ENCODE assay signal across 9 cellular contexts in genomic region chr17:17710728-17711541, GRCh38. TPM values are rescaled to one million over a fixed set of nuclear protein-coding genes. Genes with fewer than 3 reads are reported as not detected.
A peak's percentile ranks its signal among the peaks of the same experiment; 100 is the strongest.
DNase-seq lines count a peak whose midpoint lies in the region; ATAC-seq and TF ChIP-seq lines count a peak whose summit lies in the region.
"Had no signal": no experiment of that assay in that cellular context is flagged by ENCODE, and none has a peak within 500 bp of the region (broad histone marks: within the 10 kb centered on the region; RNA-seq: fewer than 3 reads in every experiment).

No MANE protein-coding gene starts in this region.

- H3K27me3 Mint-ChIP-seq in activated CD8-positive, alpha-beta T cell treated with anti-CD3 and anti-CD28 coated beads, Interleukin-2, amount 10 ng/mL, durations not matched to agents 7 days and 5 days (ENCODE audit: low read depth): no peaks in the 10 kb centered on the region

- TF ChIP-seq CTCF in fibroblast of mammary gland (conservative IDR thresholded peaks at IDR 0.05; ENCODE audit: control insufficient read depth, insufficient read depth, low read depth, low read length): no peak

- H3K4me3 Mint-ChIP-seq in activated CD8-positive, alpha-beta T cell treated with anti-CD3 and anti-CD28 coated beads, Interleukin-2, amount 10 ng/mL, durations not matched to agents 7 days and 5 days: no peak overlapping the region
- H3K4me3 Mint-ChIP-seq: activated naive CD4-positive, alpha-beta T cell treated with anti-CD3 and anti-CD28 coated beads for 36 hours had no signal

- H3K9me3 Mint-ChIP-seq in activated CD8-positive, alpha-beta T cell treated with anti-CD3 and anti-CD28 coated beads, Interleukin-2, amount 10 ng/mL, durations not matched to agents 7 days and 5 days (ENCODE audit: insufficient read depth): no peaks in the 10 kb centered on the region
- H3K9me3 Mint-ChIP-seq: activated naive CD4-positive, alpha-beta T cell treated with anti-CD3 and anti-CD28 coated beads for 36 hours had no signal

- CTCF ChIA-PET in activated CD8-positive, alpha-beta T cell treated with anti-CD3 and anti-CD28 coated beads, Interleukin-2, amount 10 ng/mL, durations not matched to agents 7 days and 5 days (lab: Charles Lee): no interaction called here

- no peak overlapping the region for H3K27ac Mint-ChIP-seq in activated CD8-positive, alpha-beta T cell treated with anti-CD3 and anti-CD28 coated beads, Interleukin-2, amount 10 ng/mL, durations not matched to agents 7 days and 5 days
- H3K27ac Mint-ChIP-seq: activated naive CD4-positive, alpha-beta T cell treated with anti-CD3 and anti-CD28 coated beads for 36 hours had no signal

- H3K4me1 Mint-ChIP-seq in activated CD8-positive, alpha-beta T cell treated with anti-CD3 and anti-CD28 coated beads, Interleukin-2, amount 10 ng/mL, durations not matched to agents 7 days and 5 days (ENCODE audit: low read depth): peaks cover 24% of the 10 kb centered on the region

- peak; percentile 96 for DNase-seq in Daoy (ENCODE audit: low read depth)
- DNase-seq in RPMI7951 (ENCODE audit: low read depth): peak; percentile 84
- DNase-seq in fibroblast of mammary gland (ENCODE audit: low read depth): peak; percentile 86
- DNase-seq in pulmonary artery endothelial cell (ENCODE audit: low read depth, low spot score): peak; percentile 82
- no peak for DNase-seq in activated CD4-positive, alpha-beta T cell treated with anti-CD3 and anti-CD28 coated beads for 1 hour
- no peak for DNase-seq in activated CD8-positive, alpha-beta T cell treated with anti-CD3 and anti-CD28 coated beads, Interleukin-2, amount 10 ng/mL, durations not matched to agents 7 days and 5 days
- no peak for DNase-seq in NCI-H1436 (lab: John Stamatoyannopoulos, UW)
- DNase-seq: activated naive CD4-positive, alpha-beta T cell treated with anti-CD3 and anti-CD28 coated beads for 36 hours had no signal

- POLR2A ChIA-PET in activated CD8-positive, alpha-beta T cell treated with anti-CD3 and anti-CD28 coated beads, Interleukin-2, amount 10 ng/mL, durations not matched to agents 7 days and 5 days (lab: Charles Lee): no interaction called here

- ATAC-seq in GM21529 (IDR thresholded peaks at IDR 0.05; ENCODE audit: unreplicated experiment): no peak
- no peak for ATAC-seq in activated CD8-positive, alpha-beta T cell treated with anti-CD3 and anti-CD28 coated beads, Interleukin-2, amount 10 ng/mL, durations not matched to agents 7 days and 5 days

- no peak overlapping the region for H3K4me3 ChIP-seq in fibroblast of mammary gland (ENCODE audit: control insufficient read depth, low read depth, low read length)

- H3K36me3 Mint-ChIP-seq in activated CD8-positive, alpha-beta T cell treated with anti-CD3 and anti-CD28 coated beads, Interleukin-2, amount 10 ng/mL, durations not matched to agents 7 days and 5 days (ENCODE audit: low read depth): no peaks in the 10 kb centered on the region

RNA-seq across cellular contexts. Expression of gene RAI1, which starts 29.7 kb away (rescaled TPM):
- 5.2 and 5.9 TPM in 2 replicates for total RNA-seq in Daoy (2014; rRNA removed; shearing (Covaris generic))
- total RNA-seq in RPMI7951 (2014; rRNA removed; shearing (Covaris generic)): 2.8 and 3.2 TPM in 2 replicates
- total RNA-seq in pulmonary artery endothelial cell: 6.9 and 9.5 TPM in 2 replicates
- 10 to 100 TPM; 24.4 to 24.6 TPM for total RNA-seq in activated CD8-positive, alpha-beta T cell treated with anti-CD3 and anti-CD28 coated beads, Interleukin-2, amount 10 ng/mL, durations not matched to agents 7 days and 5 days

Comparison
In these comparisons a context has a peak if more than half of its experiments do, and no peak if none do; other contexts are left out.
1. DNase-seq: peak in Daoy (single experiment), RPMI7951 (single experiment), fibroblast of mammary gland (single experiment) and pulmonary artery endothelial cell (single experiment); none in activated CD4-positive, alpha-beta T cell treated with anti-CD3 and anti-CD28 coated beads for 1 hour (single experiment), activated CD8-positive, alpha-beta T cell treated with anti-CD3 and anti-CD28 coated beads, Interleukin-2, amount 10 ng/mL, durations not matched to agents 7 days and 5 days (single experiment) and NCI-H1436 (single experiment).